In genomic region chr14:50633954-50634353, GRCh38 we compare ENCODE assay signal across 19 cellular contexts.
"Had no signal": no experiment of that assay in that cellular context is flagged by ENCODE, and none has a peak within 500 bp of the region (broad histone marks: within the 10 kb centered on the region; RNA-seq: fewer than 3 reads in every experiment).

No MANE protein-coding gene starts in this region.

- H3K9me3 ChIP-seq: colonic mucosa, heart left ventricle, sigmoid colon, stomach had no signal

- H3K4me1 ChIP-seq: colonic mucosa, sigmoid colon, stomach had no signal

- FAIRE-seq: endothelial cell of umbilical vein had no signal

- H3K27ac ChIP-seq: colonic mucosa, heart left ventricle, sigmoid colon, skin epidermis, stomach had no signal

- H3K27me3 ChIP-seq: colonic mucosa, heart left ventricle, sigmoid colon, stomach had no signal

- ATAC-seq: left colon, natural killer cell had no signal

- H3K36me3 ChIP-seq: colonic mucosa had no signal

- DNase-seq: colonic mucosa; dermis blood vessel endothelial cell; effector CD4-positive, alpha-beta T cell; endodermal cell; erythroblast; foreskin melanocyte; heart left ventricle; hippocampal formation; left colon; natural killer cell; posterior cingulate gyrus; sigmoid colon; stimulated activated CD4-positive, alpha-beta T cell treated with anti-CD3 and anti-CD28 coated beads, Interleukin-2, amount 100 ng/mL, for 24 hours; stimulated activated naive CD4-positive, alpha-beta T cell; stomach; substantia nigra; trophoblast cell had no signal

- H3K4me3 ChIP-seq: colonic mucosa, heart left ventricle, sigmoid colon, skin epidermis, stomach had no signal
